In the genomic region with DNA sequence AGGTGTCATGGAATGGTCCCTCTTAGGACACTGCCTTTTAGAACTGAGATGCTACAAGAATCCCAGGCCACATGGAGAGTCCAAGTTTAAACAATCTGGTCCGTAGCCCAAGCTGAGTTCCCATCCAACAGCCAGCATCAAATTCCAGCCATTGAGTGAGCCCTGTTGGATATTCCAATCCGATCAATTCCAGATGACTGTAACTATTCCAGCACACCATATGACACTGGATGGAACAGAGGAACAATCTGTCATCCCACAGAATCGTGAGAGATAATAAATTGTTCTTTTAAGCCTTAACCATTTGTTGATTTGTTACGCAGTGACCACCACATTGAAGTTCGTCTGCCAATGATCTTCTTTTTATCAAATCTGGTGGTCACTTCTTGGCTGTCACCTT, we compare ENCODE assay signal across 31 cellular contexts. TPM values are rescaled to one million over a fixed set of nuclear protein-coding genes. Genes with fewer than 3 reads are reported as not detected.
"Had no signal": no experiment of that assay in that cellular context is flagged by ENCODE, and none has a peak within 500 bp of the region (broad histone marks: within the 10 kb centered on the region; RNA-seq: fewer than 3 reads in every experiment).

No MANE protein-coding gene starts in this region.

- H3K9me3 Mint-ChIP-seq: activated B cell treated with CpG ODN at 0.5 μM for 24 hours; activated T-helper 1 cell treated with anti-CD3 and anti-CD28 coated beads, Interleukin-12 subunit alpha, Interleukin-12 subunit beta, Interleukin-2, Interleukin-4 antibody, amounts not matched to agents 30 ng/mL and 10 ng/mL and 1 ng/mL, durations not matched to agents 14 hours and 24 hours and 36 hours; activated T-helper 2 cell treated with anti-CD3 and anti-CD28 coated beads, Interferon-gamma antibody, Interleukin-2, Interleukin-4, amounts not matched to agents 10 μg/mL and 5 μg/mL and 100 μg/mL, durations not matched to agents 14 hours and 24 hours and 36 hours; T-helper 2 cell treated with Interferon-gamma antibody and Interleukin-4, amounts not matched to agents 5 μg/mL and 100 μg/mL, for 36 hours had no signal

- H3K27ac Mint-ChIP-seq: activated B cell treated with CpG ODN at 0.5 μM for 24 hours; activated CD4-positive, alpha-beta memory T cell treated with anti-CD3 and anti-CD28 coated beads for 36 hours; activated CD4-positive, alpha-beta T cell treated with anti-CD3 and anti-CD28 coated beads, Interleukin-2, amount 10 ng/mL, durations not matched to agents 24 days and 14 days; activated CD8-positive, alpha-beta memory T cell treated with anti-CD3 and anti-CD28 coated beads, Interleukin-2, amount 10 ng/mL, durations not matched to agents 7 days and 5 days; activated CD8-positive, alpha-beta T cell treated with anti-CD3 and anti-CD28 coated beads, Interleukin-2, amount 10 ng/mL, durations not matched to agents 7 days and 5 days; activated naive CD4-positive, alpha-beta T cell treated with anti-CD3 and anti-CD28 coated beads, Interleukin-2, amount 10 ng/mL, durations not matched to agents 7 days and 5 days; activated naive CD8-positive, alpha-beta T cell; activated T-helper 1 cell treated with anti-CD3 and anti-CD28 coated beads, Interleukin-12 subunit alpha, Interleukin-12 subunit beta, Interleukin-2, Interleukin-4 antibody, amounts not matched to agents 30 ng/mL and 10 ng/mL and 1 ng/mL, durations not matched to agents 14 hours and 24 hours and 36 hours; activated T-helper 2 cell treated with anti-CD3 and anti-CD28 coated beads, Interferon-gamma antibody, Interleukin-2, Interleukin-4, amounts not matched to agents 10 μg/mL and 5 μg/mL and 100 μg/mL, durations not matched to agents 14 hours and 24 hours and 36 hours; T-helper 17 cell; T-helper 2 cell treated with Interferon-gamma antibody and Interleukin-4, amounts not matched to agents 5 μg/mL and 100 μg/mL, for 36 hours had no signal

- H3K4me3 ChIP-seq: body of pancreas, esophagus squamous epithelium, gastrocnemius medialis, heart left ventricle had no signal

- H3K36me3 Mint-ChIP-seq: activated CD4-positive, alpha-beta memory T cell treated with anti-CD3 and anti-CD28 coated beads for 36 hours had no signal

- DNase-seq: activated B cell treated with CpG ODN at 0.5 μM for 24 hours; activated CD4-positive, alpha-beta memory T cell treated with anti-CD3 and anti-CD28 coated beads for 36 hours; activated CD4-positive, alpha-beta T cell treated with anti-CD3 and anti-CD28 coated beads, Interleukin-2, amount 10 ng/mL, durations not matched to agents 24 days and 14 days; activated CD8-positive, alpha-beta memory T cell treated with anti-CD3 and anti-CD28 coated beads, Interleukin-2, amount 10 ng/mL, durations not matched to agents 7 days and 5 days; activated CD8-positive, alpha-beta memory T cell treated with anti-CD3 and anti-CD28 coated beads, Interleukin-2, amount 50 U/mL, for 4 hours; activated CD8-positive, alpha-beta T cell treated with anti-CD3 and anti-CD28 coated beads, Interleukin-2, amount 10 ng/mL, durations not matched to agents 7 days and 5 days; activated effector memory CD4-positive, alpha-beta T cell treated with anti-CD3 and anti-CD28 coated beads, Interleukin-2, amount 50 U/mL, for 16 hours; activated naive CD4-positive, alpha-beta T cell treated with anti-CD3 and anti-CD28 coated beads, Interleukin-2, amount 10 ng/mL, durations not matched to agents 7 days and 5 days; activated T-cell treated with anti-CD3 and anti-CD28 coated beads, Interleukin-2, amount 50 U/mL, for 1 hour; activated T-cell treated with anti-CD3 and anti-CD28 coated beads, Interleukin-2, amount 50 U/mL, for 48 hours; amniotic stem cell; anterior cingulate cortex; body of pancreas; caudate nucleus; cortex of kidney; dermis blood vessel endothelial cell; effector CD8-positive, alpha-beta T cell; esophagus squamous epithelium; foreskin keratinocyte; gastrocnemius medialis; glutamatergic neuron; heart left ventricle; T-helper 1 cell; T-helper 17 cell; T1000; WERI-Rb-1 had no signal

- H3K27me3 Mint-ChIP-seq: activated B cell treated with CpG ODN at 0.5 μM for 24 hours, T-helper 17 cell had no signal

- H3K4me3 Mint-ChIP-seq: activated B cell treated with CpG ODN at 0.5 μM for 24 hours; activated CD4-positive, alpha-beta memory T cell treated with anti-CD3 and anti-CD28 coated beads for 36 hours; activated CD4-positive, alpha-beta T cell treated with anti-CD3 and anti-CD28 coated beads, Interleukin-2, amount 10 ng/mL, durations not matched to agents 24 days and 14 days; activated CD8-positive, alpha-beta memory T cell treated with anti-CD3 and anti-CD28 coated beads, Interleukin-2, amount 10 ng/mL, durations not matched to agents 7 days and 5 days; activated CD8-positive, alpha-beta T cell treated with anti-CD3 and anti-CD28 coated beads, Interleukin-2, amount 10 ng/mL, durations not matched to agents 7 days and 5 days; activated naive CD4-positive, alpha-beta T cell treated with anti-CD3 and anti-CD28 coated beads, Interleukin-2, amount 10 ng/mL, durations not matched to agents 7 days and 5 days; activated naive CD8-positive, alpha-beta T cell; activated T-helper 1 cell treated with anti-CD3 and anti-CD28 coated beads, Interleukin-12 subunit alpha, Interleukin-12 subunit beta, Interleukin-2, Interleukin-4 antibody, amounts not matched to agents 30 ng/mL and 10 ng/mL and 1 ng/mL, durations not matched to agents 14 hours and 24 hours and 36 hours; T-helper 17 cell; T-helper 2 cell treated with Interferon-gamma antibody and Interleukin-4, amounts not matched to agents 5 μg/mL and 100 μg/mL, for 36 hours had no signal

- ATAC-seq: activated CD4-positive, CD25-positive, alpha-beta regulatory T cell treated with anti-CD3 and anti-CD28 coated beads, Interleukin-2, amount 50 U/mL, for 24 hours; activated CD8-positive, alpha-beta memory T cell treated with anti-CD3 and anti-CD28 coated beads, Interleukin-2, amount 10 ng/mL, durations not matched to agents 7 days and 5 days; activated CD8-positive, alpha-beta T cell treated with anti-CD3 and anti-CD28 coated beads, Interleukin-2, amount 10 ng/mL, durations not matched to agents 7 days and 5 days; body of pancreas; foreskin keratinocyte; gastrocnemius medialis; T-helper 17 cell had no signal

RNA-seq across cellular contexts. Expression of gene TNFSF15, which starts 46.3 kb away (rescaled TPM):
- total RNA-seq: gastrocnemius medialis had no signal
